1 cellular context compared by ENCODE assay signal in genomic region chr16:22190169-22191088, GRCh38.
TF ChIP-seq lines count a peak whose summit lies in the region.

No MANE protein-coding gene starts in this region.

TF ChIP-seq in HepG2, 621 proteins besides CTCF, POLR2A, EP300 and RAD21 (continued from another document and continues in another):
- peak; percentile 5; the same call in 1 of the 2 replicates for TF ChIP-seq ARID3A (IDR thresholded peaks at IDR 0.05; ENCODE audit: low read depth, low read length)
- TF ChIP-seq JUN (CRISPR knock-in tag; IDR thresholded peaks at IDR 0.05): peak; percentile 81; the same call in 1 of the 2 replicates
- peak; percentile 92 for TF ChIP-seq ZNF773 (CRISPR knock-in tag; IDR thresholded peaks at IDR 0.05; ENCODE audit: borderline replicate concordance)
- TF ChIP-seq ZNF460 (CRISPR knock-in tag; IDR thresholded peaks at IDR 0.05; ENCODE audit: borderline replicate concordance): no peak
- 0 out of 2 replicates have a peak, but pooled peaks have one; percentile 65 for TF ChIP-seq ATAD3A (CRISPR knock-in tag; IDR thresholded peaks at IDR 0.05)
- no peak for TF ChIP-seq KDM1A (CRISPR knock-in tag; IDR thresholded peaks at IDR 0.05)
- peak; percentile 71 for TF ChIP-seq HNRNPK (IDR thresholded peaks at IDR 0.05; ENCODE audit: low read depth, low read length, poor library complexity, severe bottlenecking)
- no peak for TF ChIP-seq U2AF1 (optimal IDR thresholded peaks at IDR 0.05; ENCODE audit: low read depth, low read length)
- no peak for TF ChIP-seq ZNF512B (CRISPR knock-in tag; IDR thresholded peaks at IDR 0.05; ENCODE audit: borderline replicate concordance)
- peak; percentile 74; the same call in 1 of the 2 replicates for TF ChIP-seq ZNF251 (CRISPR knock-in tag; IDR thresholded peaks at IDR 0.05)
- TF ChIP-seq MNT (IDR thresholded peaks at IDR 0.05): peak; percentile 74
- 0 out of 2 replicates have a peak, but pooled peaks have one; percentile 79 for TF ChIP-seq ZNF44 (CRISPR knock-in tag; IDR thresholded peaks at IDR 0.05)
- TF ChIP-seq ONECUT2 (CRISPR knock-in tag; IDR thresholded peaks at IDR 0.05): no peak
- TF ChIP-seq AFF4 (CRISPR knock-in tag; IDR thresholded peaks at IDR 0.05): no peak
- TF ChIP-seq AKAP8 (CRISPR knock-in tag; IDR thresholded peaks at IDR 0.05): peak; percentile 97
- TF ChIP-seq PTBP1 (IDR thresholded peaks at IDR 0.05; ENCODE audit: low read depth, low read length, poor library complexity, severe bottlenecking): no peak
- peak; percentile 73; the same call in 1 of the 2 replicates for TF ChIP-seq ZNF205 (CRISPR knock-in tag; IDR thresholded peaks at IDR 0.05)
- peak; percentile 97 for TF ChIP-seq ZSCAN20 (CRISPR knock-in tag; IDR thresholded peaks at IDR 0.05; ENCODE audit: borderline replicate concordance)
- 0 out of 2 replicates have a peak, but pooled peaks have one; percentile 29 for TF ChIP-seq BRF2 (CRISPR knock-in tag; IDR thresholded peaks at IDR 0.05)
- TF ChIP-seq ZNF598 (CRISPR knock-in tag; IDR thresholded peaks at IDR 0.05; ENCODE audit: borderline replicate concordance): peak; percentile 84; the same call in 1 of the 2 replicates
- TF ChIP-seq ZBTB43 (CRISPR knock-in tag; conservative IDR thresholded peaks at IDR 0.05): peak; percentile 90; the same call in 1 of the 2 replicates
- TF ChIP-seq PRDM4 (CRISPR knock-in tag; IDR thresholded peaks at IDR 0.05; ENCODE audit: borderline replicate concordance): peak; percentile 86; the same call in 1 of the 2 replicates
- TF ChIP-seq KAT8 (CRISPR knock-in tag; IDR thresholded peaks at IDR 0.05): peak; percentile 73
- TF ChIP-seq TBX3 (IDR thresholded peaks at IDR 0.05; ENCODE audit: borderline replicate concordance): no peak
- no peak; the same call in 1 of the 2 replicates for TF ChIP-seq CENPT (CRISPR knock-in tag; IDR thresholded peaks at IDR 0.05; ENCODE audit: low read depth)
- TF ChIP-seq ZNF597 (CRISPR knock-in tag; IDR thresholded peaks at IDR 0.05): peak; percentile 63; the same call in 1 of the 2 replicates
- TF ChIP-seq TOE1 (CRISPR knock-in tag; IDR thresholded peaks at IDR 0.05): no peak
- peak; percentile 99 for TF ChIP-seq E2F2 (CRISPR knock-in tag; IDR thresholded peaks at IDR 0.05; ENCODE audit: borderline replicate concordance)
- no peak for TF ChIP-seq ZNF644 (CRISPR knock-in tag; IDR thresholded peaks at IDR 0.05; ENCODE audit: low read depth)
- peak; percentile 96; the same call in 1 of the 2 replicates for TF ChIP-seq CC2D1A (CRISPR knock-in tag; IDR thresholded peaks at IDR 0.05)
- no peak for TF ChIP-seq TGIF2 (CRISPR knock-in tag; IDR thresholded peaks at IDR 0.05)
- peak; percentile 57; the same call in 1 of the 2 replicates for TF ChIP-seq ELF3 (CRISPR knock-in tag; IDR thresholded peaks at IDR 0.05)
- no peak; the same call in 1 of the 2 replicates for TF ChIP-seq ZNF280D (CRISPR knock-in tag; IDR thresholded peaks at IDR 0.05)
- peak; percentile 97 for TF ChIP-seq NFKB2 (CRISPR knock-in tag; IDR thresholded peaks at IDR 0.05; ENCODE audit: borderline replicate concordance)
